Comparison of ENCODE assay signal across 1 cellular context in the genomic region with DNA sequence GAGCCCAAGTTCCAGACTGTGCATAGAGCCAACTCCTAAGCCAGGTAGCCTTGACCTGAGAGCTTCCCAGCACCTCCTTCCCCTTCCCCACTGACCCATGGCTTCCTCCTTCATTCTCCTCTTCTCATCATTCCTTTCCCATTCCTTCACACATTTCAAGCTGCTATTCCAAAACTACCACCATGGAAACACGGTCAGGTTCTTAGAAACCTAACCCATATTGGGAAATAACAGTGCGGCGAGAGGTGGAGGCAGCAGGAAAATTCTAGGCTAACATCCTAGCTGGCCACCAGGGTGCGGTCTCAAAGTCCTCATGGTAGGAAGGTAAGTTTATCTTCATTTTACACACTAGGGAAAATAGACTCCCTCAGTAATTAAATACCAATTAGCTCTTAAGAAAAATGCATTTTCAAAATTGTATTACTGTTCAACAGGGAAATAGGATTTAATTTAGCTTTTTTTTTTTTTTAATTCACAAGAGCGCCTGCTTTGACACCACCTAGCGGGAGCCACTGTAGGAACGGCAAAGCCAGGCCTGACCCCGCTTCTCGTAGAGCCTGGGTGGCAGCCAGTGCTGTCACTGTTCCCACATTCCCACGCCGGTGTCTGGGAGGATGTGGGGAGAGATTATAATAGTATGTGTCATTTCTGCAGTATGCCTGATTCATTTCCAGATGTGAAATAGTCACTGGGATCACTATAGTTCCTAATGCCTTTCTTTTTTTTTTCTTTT.
TF ChIP-seq lines count a peak whose summit lies in the region.

No MANE protein-coding gene starts in this region.

TF ChIP-seq in GM23338, 12 proteins besides CTCF, POLR2A, EP300 and RAD21 (continued from another document):
- TF ChIP-seq NANOG (IDR thresholded peaks at IDR 0.05; ENCODE audit: borderline replicate concordance) (no peak), CREB1 (CRISPR knock-in tag; IDR thresholded peaks at IDR 0.05; ENCODE audit: low read depth) (no peak), STAT1 (IDR thresholded peaks at IDR 0.05; ENCODE audit: unreplicated experiment) (no peak), EZH2 (IDR thresholded peaks at IDR 0.05; ENCODE audit: low read depth, unreplicated experiment) (no peak), ZNF114 (CRISPR knock-in tag; IDR thresholded peaks at IDR 0.05) (no peak)
- TF ChIP-seq, protein P1, sequence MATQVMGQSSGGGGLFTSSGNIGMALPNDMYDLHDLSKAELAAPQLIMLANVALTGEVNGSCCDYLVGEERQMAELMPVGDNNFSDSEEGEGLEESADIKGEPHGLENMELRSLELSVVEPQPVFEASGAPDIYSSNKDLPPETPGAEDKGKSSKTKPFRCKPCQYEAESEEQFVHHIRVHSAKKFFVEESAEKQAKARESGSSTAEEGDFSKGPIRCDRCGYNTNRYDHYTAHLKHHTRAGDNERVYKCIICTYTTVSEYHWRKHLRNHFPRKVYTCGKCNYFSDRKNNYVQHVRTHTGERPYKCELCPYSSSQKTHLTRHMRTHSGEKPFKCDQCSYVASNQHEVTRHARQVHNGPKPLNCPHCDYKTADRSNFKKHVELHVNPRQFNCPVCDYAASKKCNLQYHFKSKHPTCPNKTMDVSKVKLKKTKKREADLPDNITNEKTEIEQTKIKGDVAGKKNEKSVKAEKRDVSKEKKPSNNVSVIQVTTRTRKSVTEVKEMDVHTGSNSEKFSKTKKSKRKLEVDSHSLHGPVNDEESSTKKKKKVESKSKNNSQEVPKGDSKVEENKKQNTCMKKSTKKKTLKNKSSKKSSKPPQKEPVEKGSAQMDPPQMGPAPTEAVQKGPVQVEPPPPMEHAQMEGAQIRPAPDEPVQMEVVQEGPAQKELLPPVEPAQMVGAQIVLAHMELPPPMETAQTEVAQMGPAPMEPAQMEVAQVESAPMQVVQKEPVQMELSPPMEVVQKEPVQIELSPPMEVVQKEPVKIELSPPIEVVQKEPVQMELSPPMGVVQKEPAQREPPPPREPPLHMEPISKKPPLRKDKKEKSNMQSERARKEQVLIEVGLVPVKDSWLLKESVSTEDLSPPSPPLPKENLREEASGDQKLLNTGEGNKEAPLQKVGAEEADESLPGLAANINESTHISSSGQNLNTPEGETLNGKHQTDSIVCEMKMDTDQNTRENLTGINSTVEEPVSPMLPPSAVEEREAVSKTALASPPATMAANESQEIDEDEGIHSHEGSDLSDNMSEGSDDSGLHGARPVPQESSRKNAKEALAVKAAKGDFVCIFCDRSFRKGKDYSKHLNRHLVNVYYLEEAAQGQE (IDR thresholded peaks at IDR 0.05; ENCODE audit: unreplicated experiment): no peak
TF ChIP-seq in GM23338: peak in this region for 0.
